ENCODE assay signal across 19 cellular contexts in genomic region chr2:49901202-49901865, GRCh38.
"Had no signal": no experiment of that assay in that cellular context is flagged by ENCODE, and none has a peak within 500 bp of the region (broad histone marks: within the 10 kb centered on the region; RNA-seq: fewer than 3 reads in every experiment).

No MANE protein-coding gene starts in this region.

- H3K9me3 Mint-ChIP-seq: neural crest cell, WTC11 had no signal

- ATAC-seq: activated T-cell treated with anti-CD3 and anti-CD28 coated beads, Interleukin-2, amount 50 U/mL, for 4 hours; foreskin keratinocyte; left lobe of liver; lower lobe of right lung; stimulated activated naive CD8-positive, alpha-beta T cell treated with anti-CD3 and anti-CD28 coated beads, Interleukin-15, Interleukin-2, amounts not matched to agents 100 U/mL and 50 U/mL, for 24 hours; upper lobe of right lung; WTC11 had no signal

- H3K27me3 ChIP-seq: cardiac muscle cell, upper lobe of right lung had no signal

- H3K36me3 Mint-ChIP-seq: activated naive CD8-positive, alpha-beta T cell treated with anti-CD3 and anti-CD28 coated beads for 36 hours; immature natural killer cell; naive B cell; WTC11 had no signal

- H3K27ac Mint-ChIP-seq: activated naive CD8-positive, alpha-beta T cell treated with anti-CD3 and anti-CD28 coated beads for 36 hours; immature natural killer cell; naive B cell; progenitor cell of endocrine pancreas; WTC11 had no signal

- H3K27ac ChIP-seq: cardiac muscle cell, foreskin keratinocyte, lower lobe of right lung, upper lobe of right lung had no signal

- H3K4me1 ChIP-seq: foreskin keratinocyte, lower lobe of right lung, upper lobe of right lung had no signal

- H3K4me3 ChIP-seq: cardiac muscle cell, lower lobe of right lung, upper lobe of right lung had no signal

- H3K4me1 Mint-ChIP-seq: activated naive CD8-positive, alpha-beta T cell treated with anti-CD3 and anti-CD28 coated beads for 36 hours; immature natural killer cell; naive B cell had no signal

- DNase-seq: activated CD8-positive, alpha-beta memory T cell treated with anti-CD3 and anti-CD28 coated beads for 24 hours; activated CD8-positive, alpha-beta memory T cell treated with anti-CD3 and anti-CD28 coated beads, Interleukin-2, amount 50 U/mL, for 4 hours; activated naive CD4-positive, alpha-beta T cell treated with Interleukin-2 at 50 U/mL for 16 hours; activated naive CD8-positive, alpha-beta T cell treated with anti-CD3 and anti-CD28 coated beads for 36 hours; activated T-cell treated with anti-CD3 and anti-CD28 coated beads, Interleukin-2, amount 50 U/mL, for 4 hours; immature natural killer cell; lower lobe of right lung; mesendoderm; naive B cell; stimulated activated CD4-positive, alpha-beta T cell treated with anti-CD3 and anti-CD28 coated beads, Interleukin-4, amount 100 ng/mL, for 24 hours; stimulated activated naive CD8-positive, alpha-beta T cell treated with anti-CD3 and anti-CD28 coated beads, Interleukin-15, Interleukin-2, amounts not matched to agents 100 U/mL and 50 U/mL, for 24 hours; T-helper 9 cell; upper lobe of right lung had no signal

- H3K36me3 ChIP-seq: cardiac muscle cell, lower lobe of right lung, upper lobe of right lung had no signal

- H3K9me3 ChIP-seq: lower lobe of right lung, upper lobe of right lung had no signal

- H3K4me3 Mint-ChIP-seq: activated naive CD8-positive, alpha-beta T cell treated with anti-CD3 and anti-CD28 coated beads for 36 hours; activated T-cell treated with anti-CD3 and anti-CD28 coated beads, Interleukin-2, amount 50 U/mL, for 4 hours; immature natural killer cell; naive B cell; neural crest cell; WTC11 had no signal

- H3K27me3 Mint-ChIP-seq: activated naive CD8-positive, alpha-beta T cell treated with anti-CD3 and anti-CD28 coated beads for 36 hours; naive B cell had no signal
